Comparison of ENCODE assay signal across 1 cellular context in the genomic region with DNA sequence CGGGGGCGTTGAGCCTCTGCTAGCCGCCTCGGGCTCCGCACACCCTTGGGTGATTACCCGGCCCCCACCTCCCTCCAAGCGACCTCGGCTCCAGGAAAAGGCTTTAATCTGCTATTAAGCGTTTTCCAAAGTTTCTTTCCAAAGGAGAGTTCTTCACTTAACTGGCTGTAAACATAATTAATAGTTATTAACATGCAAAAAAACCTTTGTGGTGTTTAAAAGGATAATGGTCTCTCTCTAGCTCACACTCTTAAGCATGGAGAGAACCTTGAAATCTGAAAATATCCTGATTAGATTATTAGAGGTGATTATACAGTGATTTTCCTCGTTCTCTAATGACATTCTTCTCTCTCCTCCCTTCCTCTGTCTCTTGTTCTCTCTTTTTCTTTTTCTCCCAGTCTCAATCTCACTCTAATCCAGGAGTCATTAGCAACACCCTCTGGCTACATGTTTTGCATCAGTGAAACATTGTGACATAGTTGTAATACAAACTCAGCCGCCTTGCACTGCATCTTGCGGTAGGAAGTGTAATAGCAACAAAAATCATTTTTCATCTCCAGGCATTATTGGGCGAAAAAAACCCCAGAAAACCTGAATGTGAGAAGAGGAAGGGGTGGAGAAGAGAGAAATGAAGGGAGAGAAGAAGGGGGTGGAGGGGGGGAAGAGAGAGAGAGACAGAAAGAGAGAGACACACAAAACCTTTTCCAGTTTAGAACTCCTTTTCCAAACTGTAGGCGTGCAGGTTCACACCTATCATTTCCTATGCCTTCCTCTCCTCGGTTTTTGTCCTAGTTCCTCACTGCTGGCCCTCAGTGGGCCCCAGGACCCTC.
TF ChIP-seq lines count a peak whose summit lies in the region.

No MANE protein-coding gene starts in this region.

TF ChIP-seq in H1, 55 proteins besides CTCF, POLR2A, EP300 and RAD21 (continued from another document):
- TF ChIP-seq CBX8 (IDR thresholded peaks at IDR 0.05; ENCODE audit: borderline replicate concordance, low read depth, low read length), result peak; percentile 9; the same call in 1 of the 2 replicates
- TF ChIP-seq RXRA (IDR thresholded peaks at IDR 0.05; ENCODE audit: insufficient read depth, low read depth, low read length), result no peak
- no peak for TF ChIP-seq YY1 (IDR thresholded peaks at IDR 0.05; ENCODE audit: low read depth, low read length)
- no peak for TF ChIP-seq KDM1A (IDR thresholded peaks at IDR 0.05; ENCODE audit: borderline replicate concordance, low read length)
- TF ChIP-seq SP2 (IDR thresholded peaks at IDR 0.05; ENCODE audit: low read length), result no peak
- TF ChIP-seq ZNF274 (IDR thresholded peaks at IDR 0.05; ENCODE audit: borderline replicate concordance, extremely low read depth, low read length), result no peak
- no peak for TF ChIP-seq KDM4A (IDR thresholded peaks at IDR 0.05; ENCODE audit: low read depth, low read length, severe bottlenecking)
- TF ChIP-seq, protein P1, sequence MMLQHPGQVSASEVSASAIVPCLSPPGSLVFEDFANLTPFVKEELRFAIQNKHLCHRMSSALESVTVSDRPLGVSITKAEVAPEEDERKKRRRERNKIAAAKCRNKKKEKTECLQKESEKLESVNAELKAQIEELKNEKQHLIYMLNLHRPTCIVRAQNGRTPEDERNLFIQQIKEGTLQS (IDR thresholded peaks at IDR 0.05; ENCODE audit: insufficient read depth, low read depth, low read length), result no peak
- TF ChIP-seq EZH2 (IDR thresholded peaks at IDR 0.05; ENCODE audit: low read depth, low read length, severe bottlenecking), result peak; percentile 29
- TF ChIP-seq SP4 (IDR thresholded peaks at IDR 0.05; ENCODE audit: low read length), result no peak
- no peak for TF ChIP-seq POLR2AphosphoS5 (IDR thresholded peaks at IDR 0.05; ENCODE audit: low read depth, low read length)
- TF ChIP-seq, protein P2, sequence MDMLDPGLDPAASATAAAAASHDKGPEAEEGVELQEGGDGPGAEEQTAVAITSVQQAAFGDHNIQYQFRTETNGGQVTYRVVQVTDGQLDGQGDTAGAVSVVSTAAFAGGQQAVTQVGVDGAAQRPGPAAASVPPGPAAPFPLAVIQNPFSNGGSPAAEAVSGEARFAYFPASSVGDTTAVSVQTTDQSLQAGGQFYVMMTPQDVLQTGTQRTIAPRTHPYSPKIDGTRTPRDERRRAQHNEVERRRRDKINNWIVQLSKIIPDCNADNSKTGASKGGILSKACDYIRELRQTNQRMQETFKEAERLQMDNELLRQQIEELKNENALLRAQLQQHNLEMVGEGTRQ (IDR thresholded peaks at IDR 0.05; ENCODE audit: low read length), result no peak
- TF ChIP-seq CHD1 (IDR thresholded peaks at IDR 0.05; ENCODE audit: low read depth, low read length), result no peak
- TF ChIP-seq GABPA (IDR thresholded peaks at IDR 0.05; ENCODE audit: borderline replicate concordance, insufficient read depth, low read length), result no peak
- peak; percentile 46 for TF ChIP-seq RNF2 (IDR thresholded peaks at IDR 0.05; ENCODE audit: borderline replicate concordance, low read depth, low read length, missing control alignments, poor library complexity, severe bottlenecking)
- no peak for TF ChIP-seq CTBP2 (IDR thresholded peaks at IDR 0.05; ENCODE audit: borderline replicate concordance, insufficient read depth, insufficient read length, low read length)
- TF ChIP-seq CEBPB (IDR thresholded peaks at IDR 0.05; ENCODE audit: low read depth, low read length), result no peak
- TF ChIP-seq CBX5 (IDR thresholded peaks at IDR 0.05; ENCODE audit: low read depth, low read length), result no peak
- no peak for TF ChIP-seq GTF2F1 (IDR thresholded peaks at IDR 0.05; ENCODE audit: borderline replicate concordance, low read depth, low read length)
- no peak for TF ChIP-seq NANOG (IDR thresholded peaks at IDR 0.05; ENCODE audit: insufficient read depth, low read depth, low read length, poor library complexity, severe bottlenecking)
- no peak for TF ChIP-seq TBP (IDR thresholded peaks at IDR 0.05; ENCODE audit: low read depth, low read length)
- peak; percentile 83 for TF ChIP-seq SUZ12 (IDR thresholded peaks at IDR 0.05; ENCODE audit: low read length)
